Comparison of ENCODE assay signal across 9 cellular contexts in genomic region chr5:117590944-117591343, GRCh38.
A peak's percentile ranks its signal among the peaks of the same experiment; 100 is the strongest.
DNase-seq lines count a peak whose midpoint lies in the region; ATAC-seq and TF ChIP-seq lines count a peak whose summit lies in the region.
"Had no signal": no experiment of that assay in that cellular context is flagged by ENCODE, and none has a peak within 500 bp of the region (broad histone marks: within the 10 kb centered on the region; RNA-seq: fewer than 3 reads in every experiment).

No MANE protein-coding gene starts in this region.

- H3K9me3 Mint-ChIP-seq in activated CD8-positive, alpha-beta memory T cell treated with anti-CD3 and anti-CD28 coated beads, Interleukin-2, amount 10 ng/mL, durations not matched to agents 7 days and 5 days (ENCODE audit: low read depth) = no peaks in the 10 kb centered on the region

- no peak overlapping the region for H3K4me3 ChIP-seq in gastroesophageal sphincter
- H3K4me3 ChIP-seq: SJCRH30 had no signal

- H3K9me3 ChIP-seq in gastroesophageal sphincter = no peaks in the 10 kb centered on the region
- H3K9me3 ChIP-seq: SJCRH30 had no signal

- TF ChIP-seq CTCF in GM12872 (IDR thresholded peaks at IDR 0.05; ENCODE audit: insufficient read depth, low read depth, low read length) (peak; percentile 49), gastroesophageal sphincter (IDR thresholded peaks at IDR 0.05) (peak in 3 of 4 experiments; percentile 33 to 52 (median 52))

- H3K4me1 Mint-ChIP-seq in activated CD8-positive, alpha-beta memory T cell treated with anti-CD3 and anti-CD28 coated beads, Interleukin-2, amount 10 ng/mL, durations not matched to agents 7 days and 5 days = no peaks in the 10 kb centered on the region

- no peaks in the 10 kb centered on the region for H3K27me3 ChIP-seq in gastroesophageal sphincter
- H3K27me3 ChIP-seq: SJCRH30 had no signal

- CTCF ChIA-PET in activated CD8-positive, alpha-beta memory T cell treated with anti-CD3 and anti-CD28 coated beads, Interleukin-2, amount 10 ng/mL, durations not matched to agents 7 days and 5 days (lab: Charles Lee) = no interaction called here

- WGBS in gastroesophageal sphincter (ENCODE audit: low coverage in 1 of 2), 2 donors = 55 to 61% methylated on average over 1 of the region's 1 CpG

- DNase-seq in NAMALWA (ENCODE audit: low spot score) = peak; percentile 38
- DNase-seq in T-helper 1 cell = no peak
- DNase-seq in activated T-cell treated with anti-CD3 and anti-CD28 coated beads, Interleukin-2, amount 50 U/mL, for 1 hour = no peak
- no peak for DNase-seq in activated CD8-positive, alpha-beta memory T cell treated with anti-CD3 and anti-CD28 coated beads, Interleukin-2, amount 10 ng/mL, durations not matched to agents 7 days and 5 days

- H3K27ac Mint-ChIP-seq in activated CD8-positive, alpha-beta memory T cell treated with anti-CD3 and anti-CD28 coated beads, Interleukin-2, amount 10 ng/mL, durations not matched to agents 7 days and 5 days = no peak overlapping the region

- H3K27ac ChIP-seq in gastroesophageal sphincter = no peak overlapping the region
- H3K27ac ChIP-seq: SJCRH30 had no signal

- H3K36me3 ChIP-seq in gastroesophageal sphincter = no peaks in the 10 kb centered on the region
- H3K36me3 ChIP-seq: SJCRH30 had no signal

- ATAC-seq in GM21825 (IDR thresholded peaks at IDR 0.05; ENCODE audit: unreplicated experiment) = peak; percentile 74
- no peak for ATAC-seq in gastroesophageal sphincter
- no peak for ATAC-seq in activated CD8-positive, alpha-beta memory T cell treated with anti-CD3 and anti-CD28 coated beads, Interleukin-2, amount 10 ng/mL, durations not matched to agents 7 days and 5 days
- ATAC-seq in GM18909 (IDR thresholded peaks at IDR 0.05; ENCODE audit: poor library complexity, unreplicated experiment) = no peak

- no peak for TF ChIP-seq EP300 in gastroesophageal sphincter (IDR thresholded peaks at IDR 0.05)

- no peaks in the 10 kb centered on the region for H3K27me3 Mint-ChIP-seq in activated CD8-positive, alpha-beta memory T cell treated with anti-CD3 and anti-CD28 coated beads, Interleukin-2, amount 10 ng/mL, durations not matched to agents 7 days and 5 days

- peaks cover 6 to 19% (median 7%) of the 10 kb centered on the region in 3 donors for H3K4me1 ChIP-seq in gastroesophageal sphincter
- H3K4me1 ChIP-seq: SJCRH30 had no signal

- no peak overlapping the region for H3K4me3 Mint-ChIP-seq in activated CD8-positive, alpha-beta memory T cell treated with anti-CD3 and anti-CD28 coated beads, Interleukin-2, amount 10 ng/mL, durations not matched to agents 7 days and 5 days

- TF ChIP-seq POLR2A in gastroesophageal sphincter (IDR thresholded peaks at IDR 0.05) = no peak

- H3K36me3 Mint-ChIP-seq in activated CD8-positive, alpha-beta memory T cell treated with anti-CD3 and anti-CD28 coated beads, Interleukin-2, amount 10 ng/mL, durations not matched to agents 7 days and 5 days = no peaks in the 10 kb centered on the region
